In genomic region chr2:102494570-102494969, GRCh38 we compare ENCODE assay signal across 31 cellular contexts. TPM values are rescaled to one million over a fixed set of nuclear protein-coding genes. Genes with fewer than 3 reads are reported as not detected.
"Had no signal": no experiment of that assay in that cellular context is flagged by ENCODE, and none has a peak within 500 bp of the region (broad histone marks: within the 10 kb centered on the region; RNA-seq: fewer than 3 reads in every experiment).

No MANE protein-coding gene starts in this region.

- H3K36me3 ChIP-seq: neutrophil, pancreas, prostate gland, spleen, suprapubic skin, tibial artery, transverse colon, upper lobe of right lung, uterus had no signal

- H3K4me3 ChIP-seq: pancreas, prostate gland, skin epidermis, smooth muscle cell, spleen, suprapubic skin, testis, tibial artery, transverse colon, upper lobe of right lung, uterus had no signal

- H3K9me3 ChIP-seq: neutrophil, pancreas, prostate gland, suprapubic skin, testis, tibial artery, upper lobe of right lung, uterus had no signal

- DNase-seq: naive thymus-derived CD8-positive, alpha-beta T cell; nephron progenitor cell; nucleus accumbens; pancreas; right cardiac atrium; spleen; stimulated activated CD4-positive, alpha-beta T cell treated with anti-CD3 and anti-CD28 coated beads, Interleukin-12 subunit alpha, Interleukin-12 subunit beta, amount 100 ng/mL, for 4 hours; stimulated activated CD4-positive, alpha-beta T cell treated with anti-CD3 and anti-CD28 coated beads, Interleukin-1b, Interleukin-23, amount 100 ng/mL, for 48 hours; stimulated activated CD4-positive, alpha-beta T cell treated with anti-CD3 and anti-CD28 coated beads, Interleukin-4, amount 100 ng/mL, for 1 hour; stimulated activated CD4-positive, alpha-beta T cell treated with anti-CD3 and anti-CD28 coated beads, Interleukin-4, amount 100 ng/mL, for 4 hours; stimulated activated CD8-positive, alpha-beta memory T cell treated with anti-CD3 and anti-CD28 coated beads, Interleukin-4, amount 100 ng/mL, for 48 hours; stimulated activated naive CD4-positive, alpha-beta T cell; stimulated activated naive CD8-positive, alpha-beta T cell treated with anti-CD3 and anti-CD28 coated beads, Interleukin-15, amount 100 ng/mL, for 72 hours; stimulated activated naive CD8-positive, alpha-beta T cell treated with anti-CD3 and anti-CD28 coated beads, Interleukin-15, Interleukin-2, amounts not matched to agents 100 U/mL and 50 U/mL, for 24 hours; substantia nigra; testis; tibial artery; transverse colon; upper lobe of right lung; uterus had no signal

- ATAC-seq: naive thymus-derived CD8-positive, alpha-beta T cell; natural killer cell treated with Interleukin-12 subunit alpha and Interleukin-12 subunit beta and Interleukin-15 and Interleukin-18, amount 100 ng/mL, for 72 hours; pancreas; right cardiac atrium; sciatic nerve; stimulated activated memory B cell treated with anti-CD40 and anti-IgM and Interleukin-4, amounts not matched to agents 10 μg/mL and 1 μg/mL and 100 μg/mL, for 72 hours; stimulated activated naive CD8-positive, alpha-beta T cell treated with anti-CD3 and anti-CD28 coated beads, Interleukin-15, amount 100 ng/mL, for 72 hours; stimulated activated naive CD8-positive, alpha-beta T cell treated with anti-CD3 and anti-CD28 coated beads, Interleukin-15, Interleukin-2, amounts not matched to agents 100 U/mL and 50 U/mL, for 24 hours; upper lobe of right lung had no signal

- H3K4me2 ChIP-seq: smooth muscle cell had no signal

- H3K27ac ChIP-seq: neutrophil, pancreas, prostate gland, skin epidermis, spleen, suprapubic skin, testis, tibial artery, transverse colon, upper lobe of right lung, uterus had no signal

- H3K4me1 ChIP-seq: pancreas, prostate gland, suprapubic skin, testis, tibial artery, upper lobe of right lung, uterus had no signal

- FAIRE-seq: pancreas had no signal

- H3K27me3 ChIP-seq: neutrophil, pancreas, spleen, suprapubic skin, testis, tibial artery, transverse colon, upper lobe of right lung, uterus had no signal

RNA-seq across cellular contexts. Expression of gene SLC9A4, which starts 21.5 kb away (rescaled TPM):
- total RNA-seq: naive thymus-derived CD8-positive, alpha-beta T cell; neural crest cell; omental fat pad; osteocyte; prostate gland; right cardiac atrium; sciatic nerve; smooth muscle cell; transverse colon; upper lobe of right lung had no signal
- polyA plus RNA-seq: naive thymus-derived CD8-positive, alpha-beta T cell; pancreas; right cardiac atrium; smooth muscle cell; spleen had no signal
